ENCODE assay signal across 15 cellular contexts in genomic region chr3:101865751-101866509, GRCh38. TPM values are rescaled to one million over a fixed set of nuclear protein-coding genes. Genes with fewer than 3 reads are reported as not detected.
DNase-seq lines count a peak whose midpoint lies in the region; ATAC-seq and TF ChIP-seq lines count a peak whose summit lies in the region.
"Had no signal": no experiment of that assay in that cellular context is flagged by ENCODE, and none has a peak within 500 bp of the region (broad histone marks: within the 10 kb centered on the region; RNA-seq: fewer than 3 reads in every experiment).

No MANE protein-coding gene starts in this region.

- H2AFZ ChIP-seq in SU-DHL-6 (ENCODE audit: low read depth, low read length, severe bottlenecking) (no peak overlapping the region), neuronal stem cell (ENCODE audit: low read length) (no peak overlapping the region)

- peaks cover 66% of the 10 kb centered on the region for H3F3A ChIP-seq in SU-DHL-6 (ENCODE audit: insufficient read depth)

- no peaks in the 10 kb centered on the region for H3K79me1 ChIP-seq in neuronal stem cell (ENCODE audit: low read depth, low read length)

- H3K79me2 ChIP-seq in SU-DHL-6 (ENCODE audit: insufficient read depth, low read length): no peaks in the 10 kb centered on the region

- H2BK15ac ChIP-seq in neuronal stem cell (ENCODE audit: low read length): no peak overlapping the region

- H3K27me3 ChIP-seq in cardiac muscle cell (no peaks in the 10 kb centered on the region), heart right ventricle (no peaks in the 10 kb centered on the region), SU-DHL-6 (ENCODE audit: low read length) (no peaks in the 10 kb centered on the region), neuronal stem cell (ENCODE audit: control insufficient read depth in 3 of 3, insufficient read depth in 3 of 3, low read depth in 1 of 3, low read length in 3 of 3) (peaks cover 0 to 1% (median 0%) of the 10 kb centered on the region in 3 experiments)

- no peaks in the 10 kb centered on the region for H3K9me3 ChIP-seq in cardiac muscle cell (ENCODE audit: low read depth)
- H3K9me3 ChIP-seq in heart right ventricle: no peaks in the 10 kb centered on the region
- H3K9me3 ChIP-seq in SU-DHL-6 (ENCODE audit: insufficient read depth, low read length): no peaks in the 10 kb centered on the region
- H3K9me3 ChIP-seq in neuronal stem cell (replicated peaks in 1 of 2; ENCODE audit: control insufficient read depth in 2 of 2, insufficient read depth in 1 of 2, low read depth in 1 of 2, low read length in 2 of 2): no peaks in the 10 kb centered on the region
- H3K9me3 ChIP-seq: psoas muscle had no signal

- H4K20me1 ChIP-seq in SU-DHL-6 (ENCODE audit: low read depth, low read length): 0 out of 2 replicates have a peak, but pooled peaks cover 6% of the 10 kb centered on the region

- ATAC-seq in heart right ventricle: no peak
- ATAC-seq in GM21717 (IDR thresholded peaks at IDR 0.05; ENCODE audit: unreplicated experiment): no peak

- DNase-seq in cardiac muscle cell (ENCODE audit: low read depth in 1 of 2, low spot score in 1 of 2): peak in 1 of 2 donors; percentile 9
- DNase-seq in heart right ventricle: no peak
- peak; percentile 73 for DNase-seq in iPS-NIHi11 (ENCODE audit: low spot score)
- no peak for DNase-seq in neuronal stem cell (ENCODE audit: low spot score)
- no peak for DNase-seq in SKM-1 (lab: John Stamatoyannopoulos, UW; ENCODE audit: unreplicated experiment)
- DNase-seq in dedifferentiated amniotic fluid mesenchymal stem cell (ENCODE audit: extremely low spot score): no peak
- DNase-seq: activated CD4-positive, alpha-beta memory T cell treated with anti-CD3 and anti-CD28 coated beads for 36 hours; activated gamma-delta T cell; NCI-H1436; NK-92 treated with Interleukin-12 subunit alpha and Interleukin-12 subunit beta, amount 100 ng/mL, for 24 hours; psoas muscle; stimulated activated CD4-positive, alpha-beta T cell treated with anti-CD3 and anti-CD28 coated beads, Interleukin-1b, Interleukin-23, amount 100 ng/mL, for 48 hours; SW 1271 had no signal

- H3K23ac ChIP-seq in neuronal stem cell (ENCODE audit: low read depth, low read length, poor library complexity): no peak overlapping the region

- intact Hi-C loops in heart right ventricle (cut with DNase I): no loop called here

- H2AK5ac ChIP-seq in neuronal stem cell (ENCODE audit: low read depth, low read length): no peak overlapping the region

- no peak overlapping the region for H3K18ac ChIP-seq in neuronal stem cell (ENCODE audit: low read length)

- WGBS in heart right ventricle, 2 donors: 66 to 72% methylated on average over 5 of the region's 5 CpGs
- no CpG with 5 or more reads among the region's 5 CpGs for WGBS in neuronal stem cell (ENCODE audit: extremely low coverage in 2 of 2, insufficient read length in 2 of 2, insufficient replicate concordance in 1 of 2), 2 donors

- no peak overlapping the region for H3K14ac ChIP-seq in neuronal stem cell (ENCODE audit: low read length)

- H3K4me1 ChIP-seq in cardiac muscle cell (ENCODE audit: low read depth): peaks cover 41% of the 10 kb centered on the region
- H3K4me1 ChIP-seq in heart right ventricle: peaks cover 0 to 22% (median 12%) of the 10 kb centered on the region in 9 donors
- peaks cover 3 to 8% of the 10 kb centered on the region in 2 donors for H3K4me1 ChIP-seq in neuronal stem cell (ENCODE audit: control insufficient read depth in 2 of 2, insufficient read depth in 1 of 2, low read depth in 1 of 2, low read length in 2 of 2)
- H3K4me1 ChIP-seq: psoas muscle had no signal

- no peak overlapping the region for H3K4ac ChIP-seq in neuronal stem cell (ENCODE audit: low read length)

- H2BK5ac ChIP-seq in neuronal stem cell (ENCODE audit: low read length): no peak overlapping the region

- H3K4me2 ChIP-seq in SU-DHL-6 (ENCODE audit: low read depth, low read length, poor library complexity, severe bottlenecking): no peak overlapping the region
- no peak overlapping the region for H3K4me2 ChIP-seq in neuronal stem cell (ENCODE audit: insufficient read depth, low read length, poor library complexity, severe bottlenecking)

- H3K36me3 ChIP-seq in cardiac muscle cell: peaks cover 6% of the 10 kb centered on the region
- H3K36me3 ChIP-seq in heart right ventricle: peaks cover 0 to 23% (median 5%) of the 10 kb centered on the region in 9 donors
- H3K36me3 ChIP-seq in SU-DHL-6 (ENCODE audit: low read length): peaks cover 14% of the 10 kb centered on the region; the same call in 1 of the 2 replicates
- H3K36me3 ChIP-seq in neuronal stem cell (replicated peaks in 1 of 2; ENCODE audit: control insufficient read depth in 2 of 2, insufficient read depth in 2 of 2, low read length in 2 of 2): peaks cover 0 to 8% of the 10 kb centered on the region in 2 donors

- no peak overlapping the region for H3K9ac ChIP-seq in SU-DHL-6 (ENCODE audit: low read length)
- H3K9ac ChIP-seq in neuronal stem cell (ENCODE audit: low read depth, low read length, poor library complexity): no peak overlapping the region

- no peak overlapping the region for H2BK12ac ChIP-seq in neuronal stem cell (ENCODE audit: low read length)

- H3K9me2 ChIP-seq in SU-DHL-6 (replicated peaks; ENCODE audit: insufficient read depth, low read length): no peaks in the 10 kb centered on the region

- no peak overlapping the region for H2BK120ac ChIP-seq in neuronal stem cell (ENCODE audit: low read depth, low read length)

- H3K4me3 ChIP-seq in cardiac muscle cell: no peak overlapping the region
- H3K4me3 ChIP-seq in heart right ventricle: no peak overlapping the region
- no peak overlapping the region for H3K4me3 ChIP-seq in SU-DHL-6 (ENCODE audit: insufficient read depth, low read length, poor library complexity, severe bottlenecking)
- no peak overlapping the region for H3K4me3 ChIP-seq in neuronal stem cell (ENCODE audit: low read length in 2 of 2)
- H3K4me3 ChIP-seq: psoas muscle had no signal

- H3K27ac ChIP-seq in cardiac muscle cell (peak overlapping the region; percentile 0), heart right ventricle (no peak overlapping the region), SU-DHL-6 (ENCODE audit: low read depth, low read length) (peak overlapping the region; percentile 5; the same call in 1 of the 2 replicates), neuronal stem cell (replicated peaks; ENCODE audit: low read length) (no peak overlapping the region)
- H3K27ac ChIP-seq: psoas muscle had no signal

- H4K8ac ChIP-seq in neuronal stem cell (ENCODE audit: low read depth, low read length): no peak overlapping the region

- H4K91ac ChIP-seq in neuronal stem cell (ENCODE audit: low read depth, low read length, poor library complexity): no peak overlapping the region

- TF ChIP-seq CTCF in cardiac muscle cell (IDR thresholded peaks at IDR 0.05; ENCODE audit: low read depth, low read length) (no peak), heart right ventricle (IDR thresholded peaks at IDR 0.05) (no peak), SU-DHL-6 (IDR thresholded peaks at IDR 0.05; ENCODE audit: insufficient read depth, low read length, poor library complexity, severe bottlenecking) (no peak)

RNA-seq across cellular contexts. Expression of gene NFKBIZ, which starts 16.6 kb away (rescaled TPM):
- total RNA-seq in cardiac muscle cell (75.5 and 86.5 TPM in 2 replicates), heart right ventricle (10 to 100 TPM in 9 of 10 donors, 1 to 10 TPM in 1; 7.7 to 26.2 (median 12.8) TPM)
- polyA plus RNA-seq in cardiac muscle cell (15.4 and 32.6 TPM in 2 replicates), heart right ventricle (10 to 100 TPM in 1 of 2 donors, 1 to 10 TPM in 1; 5.4 to 10.5 TPM)
- polyA plus RNA-seq in neuronal stem cell (2013, experiment 1 of 2): 5.5 TPM
- 6.6 TPM for polyA plus RNA-seq in neuronal stem cell (2013, experiment 2 of 2)

Comparison
In these comparisons a context has a peak if more than half of its experiments do, and no peak if none do; other contexts are left out.
1. H3K27ac ChIP-seq: peak in cardiac muscle cell (single experiment) and SU-DHL-6 (single experiment); none in heart right ventricle (0 of 10) and neuronal stem cell (single experiment).